Comparison of ENCODE assay signal across 15 cellular contexts in the genomic region with DNA sequence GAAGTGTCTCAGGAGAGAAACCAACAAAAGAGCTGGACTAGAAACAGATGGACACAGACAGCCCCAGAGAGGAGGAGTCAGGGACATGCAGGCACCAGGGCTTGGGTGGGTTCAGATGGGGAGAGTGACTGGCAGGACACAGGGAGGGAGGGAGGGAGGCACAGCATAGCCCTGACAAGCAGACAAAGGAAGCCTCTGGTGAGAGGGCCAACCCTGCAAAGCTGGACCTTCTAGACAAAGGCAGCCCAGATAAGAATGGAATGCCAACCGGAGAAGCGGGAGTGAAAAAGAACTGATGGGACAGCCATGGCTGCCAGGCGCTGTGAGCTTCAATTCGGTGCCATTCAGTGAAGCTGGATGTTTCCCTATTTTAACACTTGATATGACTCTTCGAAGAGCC.
DNase-seq lines count a peak whose midpoint lies in the region; ATAC-seq and TF ChIP-seq lines count a peak whose summit lies in the region.
"Had no signal": no experiment of that assay in that cellular context is flagged by ENCODE, and none has a peak within 500 bp of the region (broad histone marks: within the 10 kb centered on the region; RNA-seq: fewer than 3 reads in every experiment).

No MANE protein-coding gene starts in this region.

- H3K4me2 ChIP-seq in OCI-LY7 (ENCODE audit: low read length): peak overlapping the region; percentile 70

- intact Hi-C loops in OCI-LY7 (cut with micrococcal nuclease; ENCODE audit: unreplicated experiment): loop anchor here (5.0 to 10.0 kb wide), 3 partner anchors 428 to 1321 kb away; partner anchors contain the start of gene C1orf174

- ATAC-seq in GM21447 (IDR thresholded peaks at IDR 0.05; ENCODE audit: unreplicated experiment): no peak

- CTCF ChIA-PET in OCI-LY7 (lab: Charles Lee; ENCODE audit: unreplicated experiment): no interaction called here

- H3K4me3 ChIP-seq in OCI-LY7 (ENCODE audit: low read depth, low read length, poor library complexity, severe bottlenecking) (no peak overlapping the region), endodermal cell (ENCODE audit: low read length) (no peak overlapping the region)

- no peaks in the 10 kb centered on the region for H3K36me3 Mint-ChIP-seq in endodermal cell (ENCODE audit: low read depth)
- H3K36me3 Mint-ChIP-seq: CD4-positive, alpha-beta memory T cell had no signal

- H2AFZ ChIP-seq in OCI-LY7 (ENCODE audit: low read length): peak overlapping the region; percentile 83; the same call in 1 of the 2 replicates

- H3K27ac Mint-ChIP-seq in endodermal cell: no peak overlapping the region
- H3K27ac Mint-ChIP-seq: CD4-positive, alpha-beta memory T cell; H9 had no signal

- WGBS in endodermal cell (ENCODE audit: insufficient coverage in 1 of 2, insufficient read length in 1 of 2), 2 experiments: 81 to 86% methylated on average over 5 of the region's 5 CpGs

- no peaks in the 10 kb centered on the region for H4K20me1 ChIP-seq in OCI-LY7 (ENCODE audit: insufficient read depth, low read length)

- H3K4me1 Mint-ChIP-seq in endodermal cell: peaks cover 48% of the 10 kb centered on the region

- no peaks in the 10 kb centered on the region for H3K9me2 ChIP-seq in OCI-LY7 (ENCODE audit: insufficient read depth, low read length)

- H3K27me3 Mint-ChIP-seq in endodermal cell (ENCODE audit: insufficient read depth): peaks cover 75% of the 10 kb centered on the region

- no peaks in the 10 kb centered on the region for H3K36me3 ChIP-seq in OCI-LY7 (ENCODE audit: insufficient read depth, low read length)
- no peaks in the 10 kb centered on the region for H3K36me3 ChIP-seq in endodermal cell (ENCODE audit: control insufficient read depth, insufficient read depth, low read length)
- H3K36me3 ChIP-seq: BE2C had no signal

- H3K9me3 ChIP-seq in OCI-LY7 (ENCODE audit: low read length) (peaks cover 5% of the 10 kb centered on the region; the same call in 1 of the 2 replicates), endodermal cell (ENCODE audit: control insufficient read depth, low read length) (peaks cover 4% of the 10 kb centered on the region)
- H3K9me3 ChIP-seq: BE2C had no signal

- H3K27me3 ChIP-seq in endodermal cell (ENCODE audit: control insufficient read depth, insufficient read depth, low read length, poor library complexity, severe bottlenecking): no peaks in the 10 kb centered on the region
- H3K27me3 ChIP-seq: BE2C had no signal

- H3K4me1 ChIP-seq in OCI-LY7 (ENCODE audit: insufficient read depth, low read length, poor library complexity, severe bottlenecking) (peaks cover 71% of the 10 kb centered on the region), endodermal cell (ENCODE audit: control insufficient read depth, insufficient read depth, low read length) (peaks cover 16% of the 10 kb centered on the region)
- H3K4me1 ChIP-seq: BE2C had no signal

- H3K79me2 ChIP-seq in OCI-LY7 (ENCODE audit: insufficient read depth, low read depth, low read length): no peaks in the 10 kb centered on the region

- no peak for DNase-seq in OCI-LY7 (ENCODE audit: low spot score)
- no peak for DNase-seq in endodermal cell
- DNase-seq in midbrain (lab: John Stamatoyannopoulos, UW): peak; percentile 54
- DNase-seq in substantia nigra (lab: John Stamatoyannopoulos, UW): peak in 37 of 49 donors; percentile 15 to 71 (median 47)
- no peak for DNase-seq in KG1 (lab: John Stamatoyannopoulos, UW)
- DNase-seq in central memory CD4-positive, alpha-beta T cell: no peak
- DNase-seq: BE2C; Calu3; CD4-positive, alpha-beta memory T cell; H9; NCI-H1105; NCI-H1694; NCI-H526 treated with DMSO at 0.1 percent for 48 hours; RPMI8226 had no signal

- no peak overlapping the region for H3K4me3 Mint-ChIP-seq in endodermal cell
- H3K4me3 Mint-ChIP-seq: CD4-positive, alpha-beta memory T cell; H9 had no signal

- H3K9me3 Mint-ChIP-seq in endodermal cell: no peaks in the 10 kb centered on the region

- TF ChIP-seq CTCF in OCI-LY7 (conservative IDR thresholded peaks at IDR 0.05; ENCODE audit: low read length): no peak
- no peak for TF ChIP-seq CTCF in endodermal cell (conservative IDR thresholded peaks at IDR 0.05)

- POLR2A ChIA-PET in OCI-LY7 (lab: Charles Lee): interaction anchor here (1.0 kb wide), 1 partner anchor 9 kb away, joined by 3 read pairs; no protein-coding TSS in a partner anchor

- no TSS peak for BruUV-seq in OCI-LY7 (replicated peaks; lab: Mats Ljungman, UMichigan)

- H3K27ac ChIP-seq in OCI-LY7 (ENCODE audit: low read depth, low read length, poor library complexity, severe bottlenecking): peak overlapping the region; percentile 99
- peak overlapping the region; percentile 26 for H3K27ac ChIP-seq in endodermal cell (ENCODE audit: low read depth, low read length)
- H3K27ac ChIP-seq in substantia nigra (ENCODE audit: low read depth, low read length, poor library complexity, severe bottlenecking): peak overlapping the region; percentile 63

- no peak overlapping the region for H3K9ac ChIP-seq in endodermal cell (ENCODE audit: extremely low read depth, low read length, poor library complexity, severe bottlenecking)

Comparison
In these comparisons a context has a peak if more than half of its experiments do, and no peak if none do; other contexts are left out.
1. DNase-seq: peak in midbrain (single experiment) and substantia nigra (37 of 49); none in OCI-LY7 (single experiment), endodermal cell (single experiment), KG1 (single experiment) and central memory CD4-positive, alpha-beta T cell (single experiment).
2. H3K27ac ChIP-seq: peak in every context shown above with its lines; median percentile 99 in OCI-LY7; 63 in substantia nigra; 26 in endodermal cell.